In genomic region chr2:70011786-70012185, GRCh38 we compare ENCODE assay signal across 16 cellular contexts. TPM values are rescaled to one million over a fixed set of nuclear protein-coding genes. Genes with fewer than 3 reads are reported as not detected.
DNase-seq lines count a peak whose midpoint lies in the region; ATAC-seq and TF ChIP-seq lines count a peak whose summit lies in the region.
"Had no signal": no experiment of that assay in that cellular context is flagged by ENCODE, and none has a peak within 500 bp of the region (broad histone marks: within the 10 kb centered on the region; RNA-seq: fewer than 3 reads in every experiment).

No MANE protein-coding gene starts in this region.

- H3K9me3 ChIP-seq in colonic mucosa (no peaks in the 10 kb centered on the region), neuronal stem cell (replicated peaks in 1 of 2; ENCODE audit: control insufficient read depth in 2 of 2, insufficient read depth in 1 of 2, low read depth in 1 of 2, low read length in 2 of 2) (peaks cover 0 to 16% of the 10 kb centered on the region in 2 donors), transverse colon (no peaks in the 10 kb centered on the region)

- H4K8ac ChIP-seq in neuronal stem cell (ENCODE audit: low read depth, low read length) = no peak overlapping the region

- no peak for TF ChIP-seq POLR2A in transverse colon (IDR thresholded peaks at IDR 0.05)

- H3K27me3 Mint-ChIP-seq in activated T-cell treated with anti-CD3 and anti-CD28 coated beads, Interleukin-2, amount 50 U/mL, for 72 hours (ENCODE audit: low read depth) = no peaks in the 10 kb centered on the region
- H3K27me3 Mint-ChIP-seq: B cell; CD4-positive, alpha-beta memory T cell had no signal

- H3K4ac ChIP-seq in neuronal stem cell (ENCODE audit: low read length) = no peak overlapping the region

- H3K36me3 Mint-ChIP-seq in activated T-cell treated with anti-CD3 and anti-CD28 coated beads, Interleukin-2, amount 50 U/mL, for 72 hours (ENCODE audit: insufficient read depth in 2 of 2) = peaks cover 12 to 13% of the 10 kb centered on the region in 2 donors
- H3K36me3 Mint-ChIP-seq in activated naive CD4-positive, alpha-beta T cell treated with anti-CD3 and anti-CD28 coated beads, Interleukin-2, amount 50 U/mL, for 72 hours = peaks cover 7 to 21% of the 10 kb centered on the region in 2 donors

- H2BK12ac ChIP-seq in neuronal stem cell (ENCODE audit: low read length) = no peak overlapping the region

- H3K27me3 ChIP-seq in colonic mucosa (no peaks in the 10 kb centered on the region), neuronal stem cell (ENCODE audit: control insufficient read depth in 3 of 3, insufficient read depth in 3 of 3, low read depth in 1 of 3, low read length in 3 of 3) (no peaks in the 10 kb centered on the region), transverse colon (no peaks in the 10 kb centered on the region)

- H3K4me3 ChIP-seq in colonic mucosa (no peak overlapping the region), neuronal stem cell (ENCODE audit: low read length in 2 of 2) (no peak overlapping the region), transverse colon (no peak overlapping the region)
- H3K4me3 ChIP-seq: GM23248 had no signal

- no peak overlapping the region for H3K4me2 ChIP-seq in neuronal stem cell (ENCODE audit: insufficient read depth, low read length, poor library complexity, severe bottlenecking)

- H3K27ac ChIP-seq in colonic mucosa (peak overlapping the region; percentile 93), neuronal stem cell (replicated peaks; ENCODE audit: low read length) (no peak overlapping the region), transverse colon (peak overlapping the region in 3 of 4 donors; percentile 76 to 80 (median 79))
- H3K27ac ChIP-seq: GM23248 had no signal

- TF ChIP-seq EP300 in transverse colon (IDR thresholded peaks at IDR 0.05; ENCODE audit: low read depth) = no peak

- H3K23ac ChIP-seq in neuronal stem cell (ENCODE audit: low read depth, low read length, poor library complexity) = no peak overlapping the region

- no peak for DNase-seq in activated T-cell treated with anti-CD3 and anti-CD28 coated beads, Interleukin-2, amount 50 U/mL, for 72 hours
- DNase-seq in activated T-cell treated with anti-CD3 and anti-CD28 coated beads, Interleukin-2, amount 50 U/mL, for 48 hours = no peak
- DNase-seq in colonic mucosa (no peak), neuronal stem cell (ENCODE audit: low spot score) (no peak), transverse colon (no peak)
- no peak for DNase-seq in stimulated activated naive CD8-positive, alpha-beta T cell treated with anti-CD3 and anti-CD28 coated beads, Interleukin-15, Interleukin-2, amounts not matched to agents 100 U/mL and 50 U/mL, for 24 hours
- DNase-seq in activated naive CD4-positive, alpha-beta T cell treated with anti-CD3 and anti-CD28 coated beads, Interleukin-2, amount 50 U/mL, for 72 hours (ENCODE audit: low spot score in 2 of 2) = no peak
- DNase-seq: C1 segment of cervical spinal cord; CD4-positive, alpha-beta memory T cell; DMS153; DND-41; GDM1; GM23248 had no signal

- peak overlapping the region; percentile 13 for H3K27ac Mint-ChIP-seq in activated T-cell treated with anti-CD3 and anti-CD28 coated beads, Interleukin-2, amount 50 U/mL, for 72 hours
- H3K27ac Mint-ChIP-seq in activated naive CD4-positive, alpha-beta T cell treated with anti-CD3 and anti-CD28 coated beads, Interleukin-2, amount 50 U/mL, for 72 hours = no peak overlapping the region
- H3K27ac Mint-ChIP-seq: B cell had no signal

- H3K79me1 ChIP-seq in neuronal stem cell (ENCODE audit: low read depth, low read length) = no peaks in the 10 kb centered on the region

- H3K9me3 Mint-ChIP-seq in activated T-cell treated with anti-CD3 and anti-CD28 coated beads, Interleukin-2, amount 50 U/mL, for 72 hours = peaks cover 0 to 3% of the 10 kb centered on the region in 2 donors
- H3K9me3 Mint-ChIP-seq in activated naive CD4-positive, alpha-beta T cell treated with anti-CD3 and anti-CD28 coated beads, Interleukin-2, amount 50 U/mL, for 72 hours = no peaks in the 10 kb centered on the region

- no peak overlapping the region for H2BK5ac ChIP-seq in neuronal stem cell (ENCODE audit: low read length)

- H3K14ac ChIP-seq in neuronal stem cell (ENCODE audit: low read length) = no peak overlapping the region

- H3K9ac ChIP-seq in colonic mucosa (ENCODE audit: low read depth in 2 of 2, low read length in 2 of 2) (no peak overlapping the region), neuronal stem cell (ENCODE audit: low read depth, low read length, poor library complexity) (no peak overlapping the region)
- H3K9ac ChIP-seq: GM23248 had no signal

- peaks cover 32% of the 10 kb centered on the region for H3K4me1 Mint-ChIP-seq in activated T-cell treated with anti-CD3 and anti-CD28 coated beads, Interleukin-2, amount 50 U/mL, for 72 hours (ENCODE audit: low read depth)

- ATAC-seq in activated T-cell treated with anti-CD3 and anti-CD28 coated beads, Interleukin-2, amount 50 U/mL, for 72 hours (replicated peaks in 1 of 2) = no peak
- ATAC-seq in stimulated activated naive CD8-positive, alpha-beta T cell treated with anti-CD3 and anti-CD28 coated beads, Interleukin-15, Interleukin-2, amounts not matched to agents 100 U/mL and 50 U/mL, for 24 hours = no peak
- ATAC-seq in activated naive CD4-positive, alpha-beta T cell treated with anti-CD3 and anti-CD28 coated beads, Interleukin-2, amount 50 U/mL, for 72 hours = no peak
- no peak for ATAC-seq in GM18517 (IDR thresholded peaks at IDR 0.05; ENCODE audit: unreplicated experiment)
- ATAC-seq: HCT116 had no signal

- TF ChIP-seq CTCF in colonic mucosa (IDR thresholded peaks at IDR 0.05) (no peak), transverse colon (IDR thresholded peaks at IDR 0.05) (no peak)

- H2AK5ac ChIP-seq in neuronal stem cell (ENCODE audit: low read depth, low read length) = no peak overlapping the region

- H3K4me3 Mint-ChIP-seq in activated T-cell treated with anti-CD3 and anti-CD28 coated beads, Interleukin-2, amount 50 U/mL, for 72 hours = no peak overlapping the region
- H3K4me3 Mint-ChIP-seq: B cell; CD4-positive, alpha-beta memory T cell had no signal

- intact Hi-C loops in colonic mucosa (cut with DNase I) (no loop called here), transverse colon (cut with DNase I; ENCODE audit: low total_unique reads) (no loop called here)

- H2BK15ac ChIP-seq in neuronal stem cell (ENCODE audit: low read length) = no peak overlapping the region

- H4K91ac ChIP-seq in neuronal stem cell (ENCODE audit: low read depth, low read length, poor library complexity) = no peak overlapping the region

- peaks cover 5% of the 10 kb centered on the region for H3K4me1 ChIP-seq in colonic mucosa
- H3K4me1 ChIP-seq in neuronal stem cell (ENCODE audit: control insufficient read depth in 2 of 2, insufficient read depth in 1 of 2, low read depth in 1 of 2, low read length in 2 of 2) = no peaks in the 10 kb centered on the region
- H3K4me1 ChIP-seq in transverse colon = peaks cover 4 to 15% (median 9%) of the 10 kb centered on the region in 4 donors

- no peaks in the 10 kb centered on the region for H3K36me3 ChIP-seq in colonic mucosa
- H3K36me3 ChIP-seq in neuronal stem cell (replicated peaks in 1 of 2; ENCODE audit: control insufficient read depth in 2 of 2, insufficient read depth in 2 of 2, low read length in 2 of 2) = peaks cover 1 to 29% of the 10 kb centered on the region in 2 donors
- no peaks in the 10 kb centered on the region for H3K36me3 ChIP-seq in transverse colon

- in situ Hi-C loops in transverse colon (cut with MboI; ENCODE audit: low pct_ligation_motif_present in 1 of 4, low pct_unique_long_range_greater_than_20kb in 1 of 4, low sequenced_read_pairs in 3 of 4) = no loop called here

- WGBS in neuronal stem cell (ENCODE audit: extremely low coverage in 2 of 2, insufficient read length in 2 of 2, insufficient replicate concordance in 1 of 2), 2 donors = no CpG with 5 or more reads among the region's 7 CpGs
- WGBS in transverse colon (ENCODE audit: low coverage in 1 of 2), 2 donors = 86 to 92% methylated on average over 4 to 7 of the region's 7 CpGs

- no peak overlapping the region for H2AFZ ChIP-seq in neuronal stem cell (ENCODE audit: low read length)
- H2AFZ ChIP-seq: GM23248 had no signal

- no peak overlapping the region for H2BK120ac ChIP-seq in neuronal stem cell (ENCODE audit: low read depth, low read length)

- peak overlapping the region; percentile 8 for H3K18ac ChIP-seq in neuronal stem cell (ENCODE audit: low read length)

RNA-seq across cellular contexts. Expression of gene ASPRV1, which starts 50.4 kb away (rescaled TPM):
- total RNA-seq in activated T-cell treated with anti-CD3 and anti-CD28 coated beads, Interleukin-2, amount 50 U/mL, for 72 hours = 1 to 10 TPM; 1.0 to 2.0 TPM
- total RNA-seq in colonic mucosa = under 1 TPM; 0.40 to 0.82 TPM
- polyA plus RNA-seq in neuronal stem cell (2013, experiment 1 of 2) = 0.54 TPM
- 0.75 TPM for polyA plus RNA-seq in neuronal stem cell (2013, experiment 2 of 2)
- total RNA-seq in transverse colon = 1 to 10 TPM in 1 of 4 donors, under 1 TPM in 1, not detected in 2; 0.95 to 1.2 TPM
- total RNA-seq in activated naive CD4-positive, alpha-beta T cell treated with anti-CD3 and anti-CD28 coated beads, Interleukin-2, amount 50 U/mL, for 72 hours = 1 to 10 TPM; 1.5 TPM
